15 cellular contexts compared by ENCODE assay signal in the genomic region with DNA sequence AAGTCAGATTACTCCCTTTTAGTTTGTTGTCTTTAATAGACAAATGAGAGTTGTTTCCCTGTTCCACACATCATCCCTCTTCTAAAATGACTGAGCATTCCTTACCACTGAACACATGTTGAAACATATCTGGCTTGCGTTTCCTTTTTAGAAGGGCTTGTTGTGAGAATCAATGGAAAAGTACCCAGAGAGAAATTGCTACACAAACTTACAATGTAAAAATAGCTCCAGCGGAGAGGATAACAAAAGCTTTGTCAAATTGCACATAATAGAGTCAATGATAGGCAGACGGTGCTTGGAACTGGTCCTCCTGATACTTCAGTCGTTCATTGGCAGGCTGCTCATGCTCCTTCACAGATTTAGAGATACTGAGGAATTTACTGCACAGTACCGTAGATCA.
DNase-seq lines count a peak whose midpoint lies in the region; TF ChIP-seq lines count a peak whose summit lies in the region.
"Had no signal": no experiment of that assay in that cellular context is flagged by ENCODE, and none has a peak within 500 bp of the region (broad histone marks: within the 10 kb centered on the region; RNA-seq: fewer than 3 reads in every experiment).

No MANE protein-coding gene starts in this region.

- no peak overlapping the region for H3K18ac ChIP-seq in neuronal stem cell (ENCODE audit: low read length)

- TF ChIP-seq POLR2A in esophagus muscularis mucosa (IDR thresholded peaks at IDR 0.05; ENCODE audit: low read depth): no peak

- H3K27ac ChIP-seq in neuronal stem cell (replicated peaks; ENCODE audit: low read length) (no peak overlapping the region), esophagus muscularis mucosa (replicated peaks in 1 of 4) (no peak overlapping the region)
- H3K27ac ChIP-seq: adrenal gland, VCaP had no signal

- no peak overlapping the region for H3K14ac ChIP-seq in neuronal stem cell (ENCODE audit: low read length)

- no peak overlapping the region for H3K4me3 ChIP-seq in BJ (ENCODE audit: low read depth, low read length)
- peak overlapping the region; percentile 73 for H3K4me3 ChIP-seq in adipocyte (ENCODE audit: low read length)
- H3K4me3 ChIP-seq in fibroblast of mammary gland (ENCODE audit: control insufficient read depth, low read depth, low read length): no peak overlapping the region
- no peak overlapping the region for H3K4me3 ChIP-seq in neuronal stem cell (ENCODE audit: low read length in 2 of 2)
- H3K4me3 ChIP-seq in esophagus muscularis mucosa: no peak overlapping the region
- H3K4me3 ChIP-seq: adrenal gland had no signal

- no peak for TF ChIP-seq CTCF in BJ (IDR thresholded peaks at IDR 0.05; ENCODE audit: insufficient read depth, low read depth, low read length)
- TF ChIP-seq CTCF in fibroblast of mammary gland (conservative IDR thresholded peaks at IDR 0.05; ENCODE audit: control insufficient read depth, insufficient read depth, low read depth, low read length): no peak
- TF ChIP-seq CTCF in esophagus muscularis mucosa (IDR thresholded peaks at IDR 0.05): no peak

- H4K8ac ChIP-seq in neuronal stem cell (ENCODE audit: low read depth, low read length): no peak overlapping the region

- no peak for TF ChIP-seq EP300 in esophagus muscularis mucosa (IDR thresholded peaks at IDR 0.05)

- POLR2A ChIA-PET in BJ (lab: Charles Lee): no interaction called here

- no peaks in the 10 kb centered on the region for H3K79me1 ChIP-seq in neuronal stem cell (ENCODE audit: low read depth, low read length)

- H3K4me2 ChIP-seq in neuronal stem cell (ENCODE audit: insufficient read depth, low read length, poor library complexity, severe bottlenecking): no peak overlapping the region

- peak overlapping the region; percentile 7 for H2AFZ ChIP-seq in neuronal stem cell (ENCODE audit: low read length)

- H3K23ac ChIP-seq in neuronal stem cell (ENCODE audit: low read depth, low read length, poor library complexity): no peak overlapping the region

- no peak overlapping the region for H2BK5ac ChIP-seq in neuronal stem cell (ENCODE audit: low read length)

- no peak overlapping the region for H2AK5ac ChIP-seq in neuronal stem cell (ENCODE audit: low read depth, low read length)

- H3K9me3 ChIP-seq in adipocyte (ENCODE audit: control insufficient read depth, low read length) (no peaks in the 10 kb centered on the region), neuronal stem cell (replicated peaks in 1 of 2; ENCODE audit: control insufficient read depth in 2 of 2, insufficient read depth in 1 of 2, low read depth in 1 of 2, low read length in 2 of 2) (no peaks in the 10 kb centered on the region), esophagus muscularis mucosa (no peaks in the 10 kb centered on the region)
- H3K9me3 ChIP-seq: adrenal gland had no signal

- intact Hi-C loops in esophagus muscularis mucosa (cut with DNase I): no loop called here

- no peaks in the 10 kb centered on the region for H3K36me3 ChIP-seq in BJ (ENCODE audit: control insufficient read depth, insufficient read depth, low read length)
- no peaks in the 10 kb centered on the region for H3K36me3 ChIP-seq in adipocyte (ENCODE audit: control insufficient read depth, insufficient read depth, low read length, severe bottlenecking)
- no peaks in the 10 kb centered on the region for H3K36me3 ChIP-seq in neuronal stem cell (replicated peaks in 1 of 2; ENCODE audit: control insufficient read depth in 2 of 2, insufficient read depth in 2 of 2, low read length in 2 of 2)
- H3K36me3 ChIP-seq in esophagus muscularis mucosa: no peaks in the 10 kb centered on the region
- H3K36me3 ChIP-seq: adrenal gland had no signal

- no CpG with 5 or more reads among the region's 5 CpGs for WGBS in neuronal stem cell (ENCODE audit: extremely low coverage in 2 of 2, insufficient read length in 2 of 2, insufficient replicate concordance in 1 of 2), 2 donors
- WGBS in esophagus muscularis mucosa: 50% methylated on average over 5 of the region's 5 CpGs

- H3K9ac ChIP-seq in adipocyte (ENCODE audit: low read length) (peak overlapping the region; percentile 69), neuronal stem cell (ENCODE audit: low read depth, low read length, poor library complexity) (no peak overlapping the region)

- H3K27me3 ChIP-seq in BJ (ENCODE audit: control insufficient read depth, insufficient read depth, low read length) (no peaks in the 10 kb centered on the region), adipocyte (replicated peaks; ENCODE audit: control insufficient read depth, insufficient read depth, low read length) (no peaks in the 10 kb centered on the region), neuronal stem cell (ENCODE audit: control insufficient read depth in 3 of 3, insufficient read depth in 3 of 3, low read depth in 1 of 3, low read length in 3 of 3) (no peaks in the 10 kb centered on the region), esophagus muscularis mucosa (no peaks in the 10 kb centered on the region)
- H3K27me3 ChIP-seq: adrenal gland had no signal

- no peak overlapping the region for H2BK120ac ChIP-seq in neuronal stem cell (ENCODE audit: low read depth, low read length)

- DNase-seq in BJ (ENCODE audit: low read depth): peak; percentile 27
- peak; percentile 88 for DNase-seq in adipocyte (ENCODE audit: low read depth)
- peak; percentile 75 for DNase-seq in fibroblast of mammary gland (ENCODE audit: low read depth)
- no peak for DNase-seq in neuronal stem cell (ENCODE audit: low spot score)
- DNase-seq in stimulated activated CD4-positive, alpha-beta T cell treated with anti-CD3 and anti-CD28 coated beads, Interleukin-12 subunit alpha, Interleukin-12 subunit beta, amount 100 ng/mL, for 4 hours: no peak
- DNase-seq in CD1c-positive myeloid dendritic cell (ENCODE audit: extremely low spot score): no peak
- no peak for DNase-seq in NCI-H446 treated with DMSO at 0.1 percent for 48 hours (lab: John Stamatoyannopoulos, UW)
- DNase-seq in esophagus muscularis mucosa (ENCODE audit: extremely low spot score): no peak
- DNase-seq: activated CD8-positive, alpha-beta memory T cell treated with anti-CD3 and anti-CD28 coated beads, Interleukin-2, amount 50 U/mL, for 4 hours; adrenal gland; CD8-positive, alpha-beta T cell; left colon; MM.1S; SIG-M5 had no signal

- H3K4ac ChIP-seq in neuronal stem cell (ENCODE audit: low read length): no peak overlapping the region

- H3K4me1 ChIP-seq in adipocyte (ENCODE audit: control insufficient read depth, insufficient read depth, low read length): peaks cover 45% of the 10 kb centered on the region
- H3K4me1 ChIP-seq in neuronal stem cell (ENCODE audit: control insufficient read depth in 2 of 2, insufficient read depth in 1 of 2, low read depth in 1 of 2, low read length in 2 of 2): peaks cover 7 to 21% of the 10 kb centered on the region in 2 donors
- H3K4me1 ChIP-seq in esophagus muscularis mucosa: no peaks in the 10 kb centered on the region

- CTCF ChIA-PET in BJ (lab: Yijun Ruan, JAX): interaction anchor here (1.4 kb wide), 1 partner anchor 16 kb away, joined by 3 read pairs; no protein-coding TSS in a partner anchor

- no peak overlapping the region for H2BK15ac ChIP-seq in neuronal stem cell (ENCODE audit: low read length)

- no peak overlapping the region for H4K91ac ChIP-seq in neuronal stem cell (ENCODE audit: low read depth, low read length, poor library complexity)

- H2BK12ac ChIP-seq in neuronal stem cell (ENCODE audit: low read length): no peak overlapping the region

Comparison
In these comparisons a context has a peak if more than half of its experiments do, and no peak if none do; other contexts are left out.
1. DNase-seq: peak in BJ (single experiment), adipocyte (single experiment) and fibroblast of mammary gland (single experiment); none in neuronal stem cell (single experiment), stimulated activated CD4-positive, alpha-beta T cell treated with anti-CD3 and anti-CD28 coated beads, Interleukin-12 subunit alpha, Interleukin-12 subunit beta, amount 100 ng/mL, for 4 hours (single experiment), CD1c-positive myeloid dendritic cell (single experiment), NCI-H446 treated with DMSO at 0.1 percent for 48 hours (single experiment) and esophagus muscularis mucosa (single experiment).